1 cellular context compared by ENCODE assay signal in genomic region chr21:14453339-14453738, GRCh38.
TF ChIP-seq lines count a peak whose summit lies in the region.

No MANE protein-coding gene starts in this region.

TF ChIP-seq in K562, 482 proteins besides CTCF, POLR2A, EP300 and RAD21 (continued from another document):
- 0 out of 2 replicates have a peak, but pooled peaks have one; percentile 6 for TF ChIP-seq MGA (IDR thresholded peaks at IDR 0.05)
- no peak for TF ChIP-seq PCBP1 (IDR thresholded peaks at IDR 0.05; ENCODE audit: low read depth, low read length, poor library complexity, severe bottlenecking)
- TF ChIP-seq ZNF347 (CRISPR knock-in tag; IDR thresholded peaks at IDR 0.05; ENCODE audit: low read depth): no peak
- 0 out of 2 replicates have a peak, but pooled peaks have one; percentile 0 for TF ChIP-seq NFRKB (IDR thresholded peaks at IDR 0.05; ENCODE audit: low read depth)
- TF ChIP-seq ZNF592 (IDR thresholded peaks at IDR 0.05): peak; percentile 35; the same call in 1 of the 2 replicates
- no peak for TF ChIP-seq THAP7 (CRISPR knock-in tag; IDR thresholded peaks at IDR 0.05)
- TF ChIP-seq UBTF (IDR thresholded peaks at IDR 0.05; ENCODE audit: borderline replicate concordance in 1 of 2, low read depth in 2 of 2, low read length in 2 of 2): 0 out of 4 replicates have a peak, but pooled peaks of 1 of the 2 experiments have one; percentile 17
